8 cellular contexts compared by ENCODE assay signal in genomic region chr1:246506785-246507639, GRCh38. TPM values are rescaled to one million over a fixed set of nuclear protein-coding genes. Genes with fewer than 3 reads are reported as not detected.
DNase-seq lines count a peak whose midpoint lies in the region; ATAC-seq and TF ChIP-seq lines count a peak whose summit lies in the region.

SMYD3 (minus strand) TSS chr1:246507279.

- peak within 1 kb of the TSS; percentile 80; the same call in 1 of the 2 replicates for H3K9ac ChIP-seq in ES-I3 (ENCODE audit: low read depth, low read length)

- TF ChIP-seq POLR2A in gastroesophageal sphincter (IDR thresholded peaks at IDR 0.05) (peak; percentile 26 to 41), suprapubic skin (IDR thresholded peaks at IDR 0.05) (no peak)

- H3K27me3 ChIP-seq in gastroesophageal sphincter (no peaks in the 10 kb centered on the region), suprapubic skin (no peaks in the 10 kb centered on the region)

- no peak for TF ChIP-seq EP300 in gastroesophageal sphincter (IDR thresholded peaks at IDR 0.05)
- no peak for TF ChIP-seq EP300 in suprapubic skin (IDR thresholded peaks at IDR 0.05)

- H3K4me1 ChIP-seq in ES-I3 (ENCODE audit: insufficient read depth, low read length), result no peaks in the 10 kb centered on the region; the same call in 1 of the 2 replicates
- peaks cover 0 to 28% (median 5%) of the 10 kb centered on the region in 3 donors for H3K4me1 ChIP-seq in gastroesophageal sphincter
- H3K4me1 ChIP-seq in suprapubic skin, result peaks cover 17% of the 10 kb centered on the region

- peak; percentile 94 for ATAC-seq in gastroesophageal sphincter

- DNase-seq in H4 (ENCODE audit: low spot score) (peak; percentile 57), SHP77 (lab: John Stamatoyannopoulos, UW) (peak; percentile 74 to 83), activated gamma-delta T cell (lab: John Stamatoyannopoulos, UW) (peak; percentile 69), occipital lobe (lab: John Stamatoyannopoulos, UW) (peak; percentile 83), suprapubic skin (ENCODE audit: low spot score in 2 of 2) (peak; percentile 57 to 76)

- no peaks in the 10 kb centered on the region for H3K9me3 ChIP-seq in ES-I3 (ENCODE audit: control insufficient read depth, insufficient read depth, low read length)
- no peaks in the 10 kb centered on the region for H3K9me3 ChIP-seq in gastroesophageal sphincter
- no peaks in the 10 kb centered on the region for H3K9me3 ChIP-seq in suprapubic skin

- peak within 1 kb of the TSS; percentile 54 to 93 for H3K4me3 ChIP-seq in gastroesophageal sphincter
- H3K4me3 ChIP-seq in suprapubic skin, result peak within 1 kb of the TSS; percentile 94

- H3K27ac ChIP-seq in gastroesophageal sphincter (peak within 1 kb of the TSS in 3 of 4 donors; percentile 75 to 83 (median 78)), suprapubic skin (no peak within 1 kb of the TSS)

- H3K36me3 ChIP-seq in ES-I3 (ENCODE audit: insufficient read depth, low read length), result no peaks in the 10 kb centered on the region
- H3K36me3 ChIP-seq in gastroesophageal sphincter, result no peaks in the 10 kb centered on the region
- H3K36me3 ChIP-seq in suprapubic skin, result no peaks in the 10 kb centered on the region

- WGBS in gastroesophageal sphincter (ENCODE audit: low coverage in 1 of 2), 2 donors, result 0 to 2% methylated on average over 3 to 14 of the region's 82 CpGs
- WGBS in suprapubic skin, result 2% methylated on average over 21 of the region's 82 CpGs

- TF ChIP-seq CTCF in LNCAP (IDR thresholded peaks at IDR 0.05) (peak; percentile 38; the same call in 1 of the 2 replicates), gastroesophageal sphincter (IDR thresholded peaks at IDR 0.05) (peak in 1 of 4 experiments; percentile 53), suprapubic skin (IDR thresholded peaks at IDR 0.05) (no peak)

RNA-seq across cellular contexts. Expression of gene SMYD3, which starts in this region (rescaled TPM):
- total RNA-seq in H4 (2014; rRNA removed; shearing (Covaris generic)), result 47.4 and 52.8 TPM in 2 replicates
- total RNA-seq in gastroesophageal sphincter (10 to 100 TPM; 11.6 to 26.9 (median 18.3) TPM), occipital lobe (25.3 TPM), suprapubic skin (10 to 100 TPM; 14.5 to 33.6 (median 18.9) TPM)

Comparison
In these comparisons a context has a peak if more than half of its experiments do, and no peak if none do; other contexts are left out.
1. POLR2A ChIP-seq: peak in gastroesophageal sphincter (2 of 2); none in suprapubic skin (0 of 2).
2. Peak in every context shown above with its lines, with median percentiles within 50 percentile points of each other: DNase-seq.